In the genomic region with DNA sequence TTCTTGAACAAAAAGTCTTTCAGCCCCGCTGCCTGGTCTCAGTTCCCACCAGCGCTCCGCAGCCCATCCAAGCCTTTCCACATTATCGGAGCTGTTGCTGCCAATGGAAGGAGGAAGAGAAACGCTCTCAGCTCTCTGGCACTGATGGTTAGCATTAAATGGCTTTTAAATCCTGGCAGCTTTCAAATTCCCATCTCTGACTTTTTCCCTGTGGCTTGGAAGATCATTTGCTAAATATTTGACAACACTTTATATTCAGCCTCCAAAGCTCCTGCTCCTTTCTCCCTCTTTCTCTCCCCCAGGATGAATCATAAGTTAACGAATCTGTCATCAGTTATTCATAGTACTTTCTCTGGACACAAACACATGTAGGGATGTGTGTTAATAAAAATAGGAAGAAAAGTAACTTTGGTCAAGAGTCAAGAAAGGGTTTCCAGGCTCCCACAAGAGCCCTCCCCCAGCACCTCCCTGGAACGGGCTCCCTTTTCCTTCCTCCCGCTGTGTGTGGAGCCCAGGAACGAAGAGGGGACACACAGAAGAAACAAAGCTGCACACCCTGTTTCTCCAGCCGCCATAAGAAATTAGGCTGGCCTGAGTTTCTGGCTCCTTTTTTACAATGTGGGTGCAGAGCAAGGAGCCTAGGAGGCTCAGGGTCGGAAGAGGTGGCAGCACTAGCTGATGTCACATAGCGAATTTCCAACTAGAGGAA, we compare ENCODE assay signal across 17 cellular contexts. TPM values are rescaled to one million over a fixed set of nuclear protein-coding genes. Genes with fewer than 3 reads are reported as not detected.
DNase-seq lines count a peak whose midpoint lies in the region; ATAC-seq and TF ChIP-seq lines count a peak whose summit lies in the region.
"Had no signal": no experiment of that assay in that cellular context is flagged by ENCODE, and none has a peak within 500 bp of the region (broad histone marks: within the 10 kb centered on the region; RNA-seq: fewer than 3 reads in every experiment).

No MANE protein-coding gene starts in this region.

- POLR2A ChIA-PET in Caco-2 (lab: Charles Lee), result no interaction called here

- CTCF ChIA-PET in Caco-2 (lab: Charles Lee), result no interaction called here

- peak; percentile 31 for ATAC-seq in omental fat pad (ENCODE audit: low FRiP score)

- TF ChIP-seq CTCF in HFFc6 (IDR thresholded peaks at IDR 0.05), result no peak
- no peak for TF ChIP-seq CTCF in epithelial cell of esophagus (IDR thresholded peaks at IDR 0.05; ENCODE audit: insufficient read depth, low read depth, low read length, missing control alignments)
- TF ChIP-seq CTCF in omental fat pad (IDR thresholded peaks at IDR 0.05), result no peak
- TF ChIP-seq CTCF in Caco-2 (IDR thresholded peaks at IDR 0.05; ENCODE audit: insufficient read depth in 1 of 2, low read depth in 1 of 2, low read length in 1 of 2, severe bottlenecking in 1 of 2, unreplicated experiment in 1 of 2), result no peak

- no peaks in the 10 kb centered on the region for H3K36me3 ChIP-seq in ACC112 (ENCODE audit: insufficient read depth, low read length)
- H3K36me3 ChIP-seq in Caco-2 (ENCODE audit: control insufficient read depth, insufficient read depth, low read length), result no peaks in the 10 kb centered on the region

- H3K9me3 ChIP-seq in Caco-2, result no peaks in the 10 kb centered on the region
- H3K9me3 ChIP-seq: spleen had no signal

- H3K4me1 ChIP-seq in ACC112 (ENCODE audit: control insufficient read depth, insufficient read depth, low read length, unreplicated experiment) (peaks cover 30% of the 10 kb centered on the region), Caco-2 (no peaks in the 10 kb centered on the region)

- peaks cover 4% of the 10 kb centered on the region for H3K27me3 Mint-ChIP-seq in HFFc6 (ENCODE audit: insufficient read depth)
- H3K27me3 Mint-ChIP-seq in Caco-2 (ENCODE audit: insufficient read depth, unreplicated experiment), result no peaks in the 10 kb centered on the region

- H3K27ac Mint-ChIP-seq in HFFc6 (no peak overlapping the region), Caco-2 (ENCODE audit: unreplicated experiment) (no peak overlapping the region)
- H3K27ac Mint-ChIP-seq: nephron progenitor cell had no signal

- H3K9me3 Mint-ChIP-seq in HFFc6 (peaks cover 9% of the 10 kb centered on the region; the same call in 1 of the 2 replicates), Caco-2 (ENCODE audit: unreplicated experiment) (no peaks in the 10 kb centered on the region)
- H3K9me3 Mint-ChIP-seq: nephron progenitor cell had no signal

- intact Hi-C loops in Caco-2 (cut with micrococcal nuclease; ENCODE audit: unreplicated experiment), result no loop called here

- peaks cover 21% of the 10 kb centered on the region for H3K4me1 Mint-ChIP-seq in HFFc6 (ENCODE audit: low read depth)
- no peaks in the 10 kb centered on the region for H3K4me1 Mint-ChIP-seq in Caco-2 (ENCODE audit: low read depth, unreplicated experiment)

- H3K27me3 ChIP-seq in ACC112 (ENCODE audit: insufficient read depth, low read length), result no peaks in the 10 kb centered on the region
- no peaks in the 10 kb centered on the region for H3K27me3 ChIP-seq in Caco-2 (replicated peaks; ENCODE audit: control insufficient read depth, insufficient read depth, low read length)

- H3K4me3 ChIP-seq in ACC112 (ENCODE audit: low read depth, low read length), result peak overlapping the region; percentile 44
- H3K4me3 ChIP-seq in epithelial cell of esophagus (ENCODE audit: low read length), result no peak overlapping the region
- no peak overlapping the region for H3K4me3 ChIP-seq in Caco-2 (ENCODE audit: low read depth, low read length)
- H3K4me3 ChIP-seq: spleen had no signal

- H2AFZ ChIP-seq in ACC112 (ENCODE audit: low read length, unreplicated experiment), result peak overlapping the region; percentile 15

- peak overlapping the region; percentile 54 for H3K4me3 Mint-ChIP-seq in HFFc6
- H3K4me3 Mint-ChIP-seq in Caco-2 (ENCODE audit: unreplicated experiment), result no peak overlapping the region
- H3K4me3 Mint-ChIP-seq: nephron progenitor cell had no signal

- DNase-seq in HFFc6 (peak; percentile 43), epithelial cell of esophagus (ENCODE audit: low read depth) (peak; percentile 24), omental fat pad (ENCODE audit: low spot score) (no peak), NCI-H2081 (lab: John Stamatoyannopoulos, UW) (no peak), NOMO-1 (lab: John Stamatoyannopoulos, UW; ENCODE audit: unreplicated experiment in 2 of 2) (no peak), Caco-2 (no peak), NCI-H2227 treated with DMSO at 0.1 percent for 48 hours (lab: John Stamatoyannopoulos, UW) (no peak)
- DNase-seq: activated naive CD4-positive, alpha-beta T cell treated with Interleukin-2 at 50 U/mL for 16 hours; cortex of kidney; DMS79 treated with DMSO at 0.1 percent for 48 hours; kidney; NCI-H1417; NCI-H526; nephron progenitor cell; SHP77 treated with DMSO at 0.1 percent for 48 hours; spleen had no signal

- BruUV-seq in Caco-2 (replicated peaks; lab: Mats Ljungman, UMichigan), result no TSS peak

- H3K36me3 Mint-ChIP-seq in HFFc6 (ENCODE audit: low read depth) (no peaks in the 10 kb centered on the region), Caco-2 (ENCODE audit: insufficient read depth, unreplicated experiment) (no peaks in the 10 kb centered on the region)

- H3K27ac ChIP-seq in ACC112 (ENCODE audit: low read depth, low read length), result peak overlapping the region; percentile 53
- H3K27ac ChIP-seq: spleen had no signal

- no peaks in the 10 kb centered on the region for H3K79me2 ChIP-seq in ACC112 (ENCODE audit: control insufficient read depth, insufficient read depth, low read length, unreplicated experiment)

RNA-seq across cellular contexts. Expression of a gene that starts 47.6 kb away (rescaled TPM):
- total RNA-seq in HFFc6 (2021; fragmentation: NEBNext Ultra II Directional; extraction: Animal tissue kit (Norgen Biotek cat#: 25700)), result 10 to 100 TPM in 4 of 6 experiments, 1 to 10 TPM in 2; 9.3 to 15.5 (median 10.9) TPM
- total RNA-seq in omental fat pad, result 10 to 100 TPM; 17.0 to 38.3 (median 21.9) TPM
- total RNA-seq in Caco-2 (2022), result 18.3 and 19.6 TPM in 2 replicates

Comparison
In these comparisons a context has a peak if more than half of its experiments do, and no peak if none do; other contexts are left out.
1. DNase-seq: peak in HFFc6 (single experiment) and epithelial cell of esophagus (single experiment); none in omental fat pad (single experiment), NCI-H2081 (0 of 2), NOMO-1 (0 of 2), Caco-2 (0 of 2) and NCI-H2227 treated with DMSO at 0.1 percent for 48 hours (single experiment).